ENCODE assay signal across 8 cellular contexts in genomic region chr14:74712499-74713394, GRCh38. TPM values are rescaled to one million over a fixed set of nuclear protein-coding genes. Genes with fewer than 3 reads are reported as not detected.
DNase-seq lines count a peak whose midpoint lies in the region; ATAC-seq and TF ChIP-seq lines count a peak whose summit lies in the region.

AREL1 (minus strand) TSS chr14:74713080; CDS start chr14:74685615, 27,465 bp downstream.
A gene with protein sequence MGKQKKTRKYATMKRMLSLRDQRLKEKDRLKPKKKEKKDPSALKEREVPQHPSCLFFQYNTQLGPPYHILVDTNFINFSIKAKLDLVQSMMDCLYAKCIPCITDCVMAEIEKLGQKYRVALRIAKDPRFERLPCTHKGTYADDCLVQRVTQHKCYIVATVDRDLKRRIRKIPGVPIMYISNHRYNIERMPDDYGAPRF (plus strand): TSS chr14:74713144. CDS start chr14:74713198, 54 bp downstream.

- H3K9ac ChIP-seq in mucosa of stomach (ENCODE audit: low read length), result peak within 1 kb of the TSS; percentile 86

- TF ChIP-seq CTCF in BE2C (IDR thresholded peaks at IDR 0.05; ENCODE audit: low read depth, low read length), result no peak
- TF ChIP-seq CTCF in epithelial cell of esophagus (IDR thresholded peaks at IDR 0.05; ENCODE audit: insufficient read depth, low read depth, low read length, missing control alignments), result no peak

- DNase-seq in BE2C, result peak; percentile 83
- DNase-seq in HT1080 (ENCODE audit: low read depth), result peak; percentile 81
- peak; percentile 88 for DNase-seq in activated CD8-positive, alpha-beta memory T cell treated with anti-CD3 and anti-CD28 coated beads for 24 hours
- DNase-seq in epithelial cell of esophagus (ENCODE audit: low read depth), result peak; percentile 92
- peak; percentile 59 for DNase-seq in stimulated activated CD8-positive, alpha-beta memory T cell treated with anti-CD3 and anti-CD28 coated beads, Interleukin-7, amount 100 ng/mL, for 24 hours (ENCODE audit: low read depth)
- no peak for DNase-seq in NCI-H1417 (lab: John Stamatoyannopoulos, UW)

- peak; percentile 95 for ATAC-seq in GM19467 (IDR thresholded peaks at IDR 0.05; ENCODE audit: unreplicated experiment)

- H3K9me3 ChIP-seq in BE2C (no peaks in the 10 kb centered on the region), mucosa of stomach (ENCODE audit: control insufficient read depth, low read length) (no peaks in the 10 kb centered on the region)

- H3K4me1 ChIP-seq in BE2C (no peaks in the 10 kb centered on the region), mucosa of stomach (ENCODE audit: control insufficient read depth, insufficient read depth, low read length) (peaks cover 7% of the 10 kb centered on the region)

- H3K4me3 ChIP-seq in BE2C (ENCODE audit: low read depth, low read length) (peak within 1 kb of the TSS; percentile 100), epithelial cell of esophagus (ENCODE audit: low read length) (peak within 1 kb of the TSS; percentile 74), mucosa of stomach (ENCODE audit: low read length) (peak within 1 kb of the TSS; percentile 68)

- H3K36me3 ChIP-seq in BE2C (peaks cover 17% of the 10 kb centered on the region), mucosa of stomach (ENCODE audit: control insufficient read depth, insufficient read depth, low read length) (no peaks in the 10 kb centered on the region)

- H3K27me3 ChIP-seq in BE2C (no peaks in the 10 kb centered on the region), mucosa of stomach (ENCODE audit: control insufficient read depth, insufficient read depth, low read length) (no peaks in the 10 kb centered on the region)

RNA-seq across cellular contexts. Expression of gene AREL1, which starts in this region (rescaled TPM):
- polyA plus RNA-seq in BE2C (2012; ENCODE audit: insufficient read depth, insufficient read length, low read depth), result 39.9 TPM
- total RNA-seq in HT1080 (2014; rRNA removed; shearing (Covaris generic)), result 30.8 and 45.9 TPM in 2 replicates
- polyA plus RNA-seq in HT1080 (2015; cell fraction: cytosol; rRNA removed), result 29.7 and 38.5 TPM in 2 replicates
- 54.3 and 54.7 TPM in 2 replicates for polyA plus RNA-seq in HT1080 (2015; cell fraction: nucleus; rRNA removed)

RNA-seq across cellular contexts. Expression of the second gene that starts in this region (rescaled TPM):
- 48.4 TPM for polyA plus RNA-seq in BE2C (2012; ENCODE audit: insufficient read depth, insufficient read length, low read depth)
- total RNA-seq in HT1080 (2014; rRNA removed; shearing (Covaris generic)), result 22.7 and 62.8 TPM in 2 replicates
- polyA plus RNA-seq in HT1080 (2015; cell fraction: cytosol; rRNA removed), result 52.0 and 64.2 TPM in 2 replicates
- polyA plus RNA-seq in HT1080 (2015; cell fraction: nucleus; rRNA removed), result 43.3 and 51.5 TPM in 2 replicates

Comparison
In these comparisons a context has a peak if more than half of its experiments do, and no peak if none do; other contexts are left out.
1. DNase-seq: peak in BE2C (single experiment), HT1080 (single experiment), activated CD8-positive, alpha-beta memory T cell treated with anti-CD3 and anti-CD28 coated beads for 24 hours (single experiment), epithelial cell of esophagus (single experiment) and stimulated activated CD8-positive, alpha-beta memory T cell treated with anti-CD3 and anti-CD28 coated beads, Interleukin-7, amount 100 ng/mL, for 24 hours (single experiment); none in NCI-H1417 (0 of 3).
2. Peak in every context shown above with its lines, with median percentiles within 50 percentile points of each other: H3K4me3 ChIP-seq.